9 cellular contexts compared by ENCODE assay signal in the genomic region with DNA sequence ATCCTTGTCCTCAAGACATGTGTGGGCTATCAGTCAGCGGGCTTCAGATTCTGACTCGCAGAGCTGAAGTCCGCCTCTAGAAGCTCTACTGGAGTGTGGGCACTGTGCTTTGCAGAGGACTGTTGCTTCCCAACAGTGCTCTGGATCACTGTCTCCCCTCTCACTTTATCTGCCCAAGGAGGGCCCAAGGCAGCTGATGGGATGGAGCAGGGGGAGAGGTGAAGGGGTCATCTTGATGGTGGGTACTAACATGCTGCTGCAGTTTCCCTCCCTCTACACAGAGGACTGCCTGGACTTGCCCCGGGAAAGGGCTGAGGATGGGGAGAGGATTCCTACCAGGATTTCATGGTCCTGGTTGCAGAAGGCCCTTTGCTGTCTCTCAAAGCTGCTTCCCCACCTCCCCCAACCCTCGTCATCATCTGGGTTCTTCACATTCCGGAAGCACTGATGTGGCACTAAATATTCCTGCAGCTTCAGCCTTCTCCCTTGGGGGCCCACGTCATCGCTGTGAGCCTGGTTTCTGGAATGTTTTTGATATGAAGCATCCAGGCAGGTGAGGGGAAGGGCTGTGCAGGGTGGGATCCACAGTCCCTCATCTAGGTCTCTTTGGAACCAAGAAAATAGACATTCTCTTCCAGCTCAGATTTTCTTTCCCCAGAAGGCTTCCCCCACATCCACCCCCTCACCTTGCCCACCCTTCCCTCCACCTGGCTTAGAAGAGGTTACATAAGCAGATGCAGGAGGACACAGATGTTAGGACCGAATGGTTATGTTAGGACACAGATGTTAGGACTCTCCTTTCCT. TPM values are rescaled to one million over a fixed set of nuclear protein-coding genes. Genes with fewer than 3 reads are reported as not detected.
DNase-seq lines count a peak whose midpoint lies in the region; FAIRE-seq and TF ChIP-seq lines count a peak whose summit lies in the region.
"Had no signal": no experiment of that assay in that cellular context is flagged by ENCODE, and none has a peak within 500 bp of the region (broad histone marks: within the 10 kb centered on the region; RNA-seq: fewer than 3 reads in every experiment).

No MANE protein-coding gene starts in this region.

- H3K9me2 ChIP-seq in OCI-LY7 (ENCODE audit: insufficient read depth, low read length) = no peaks in the 10 kb centered on the region

- H4K20me1 ChIP-seq in OCI-LY7 (ENCODE audit: insufficient read depth, low read length) = no peaks in the 10 kb centered on the region

- no TSS peak for BruUV-seq in OCI-LY7 (replicated peaks; lab: Mats Ljungman, UMichigan)

- intact Hi-C loops in kidney (cut with DNase I) = no loop called here
- intact Hi-C loops in OCI-LY7 (cut with micrococcal nuclease; ENCODE audit: unreplicated experiment) = no loop called here
- intact Hi-C loops in lower leg skin (cut with DNase I; ENCODE audit: low total_unique reads) = no loop called here

- H3K9ac ChIP-seq in adipocyte (ENCODE audit: low read length) (peak overlapping the region; percentile 60), kidney (ENCODE audit: low read length in 2 of 2) (peak overlapping the region in 1 of 2 donors; percentile 74)

- H3K27me3 ChIP-seq in adipocyte (replicated peaks; ENCODE audit: control insufficient read depth, insufficient read depth, low read length) = no peaks in the 10 kb centered on the region

- H3K4me2 ChIP-seq in OCI-LY7 (ENCODE audit: low read length) = no peak overlapping the region

- H3K9me3 ChIP-seq in adipocyte (ENCODE audit: control insufficient read depth, low read length) = no peaks in the 10 kb centered on the region
- H3K9me3 ChIP-seq in kidney (ENCODE audit: control insufficient read depth in 1 of 2, low read length in 2 of 2) = no peaks in the 10 kb centered on the region
- no peaks in the 10 kb centered on the region for H3K9me3 ChIP-seq in OCI-LY7 (ENCODE audit: low read length)

- no peak overlapping the region for H2AFZ ChIP-seq in OCI-LY7 (ENCODE audit: low read length)

- H3K36me3 ChIP-seq in adipocyte (ENCODE audit: control insufficient read depth, insufficient read depth, low read length, severe bottlenecking) (peaks cover 7% of the 10 kb centered on the region), kidney (ENCODE audit: control insufficient read depth in 1 of 2, insufficient read depth in 2 of 2, low read length in 2 of 2) (peaks cover 6 to 7% of the 10 kb centered on the region in 2 donors), OCI-LY7 (ENCODE audit: insufficient read depth, low read length) (peaks cover 14% of the 10 kb centered on the region; the same call in 1 of the 2 replicates)

- no peak overlapping the region for H3K4me3 ChIP-seq in AG10803 (ENCODE audit: low read length)
- H3K4me3 ChIP-seq in adipocyte (ENCODE audit: low read length) = peak overlapping the region; percentile 42
- H3K4me3 ChIP-seq in kidney (ENCODE audit: low read length in 2 of 2) = no peak overlapping the region
- no peak overlapping the region for H3K4me3 ChIP-seq in OCI-LY7 (ENCODE audit: low read depth, low read length, poor library complexity, severe bottlenecking)
- H3K4me3 ChIP-seq in lower leg skin (ENCODE audit: low read depth, poor library complexity, severe bottlenecking) = no peak overlapping the region

- TF ChIP-seq POLR2A in lower leg skin (IDR thresholded peaks at IDR 0.05) = no peak

- H3K27ac ChIP-seq in kidney (ENCODE audit: low read depth in 2 of 2, low read length in 2 of 2) (peak overlapping the region; percentile 83 to 85), OCI-LY7 (ENCODE audit: low read depth, low read length, poor library complexity, severe bottlenecking) (no peak overlapping the region)

- H3K79me2 ChIP-seq in OCI-LY7 (ENCODE audit: insufficient read depth, low read depth, low read length) = no peaks in the 10 kb centered on the region

- TF ChIP-seq CTCF in AG10803 (conservative IDR thresholded peaks at IDR 0.05; ENCODE audit: low read length) (no peak), kidney (IDR thresholded peaks at IDR 0.05; ENCODE audit: borderline replicate concordance, extremely low read depth, insufficient read depth) (no peak), OCI-LY7 (conservative IDR thresholded peaks at IDR 0.05; ENCODE audit: low read length) (no peak), lower leg skin (IDR thresholded peaks at IDR 0.05) (no peak)

- H3K4me1 ChIP-seq in adipocyte (ENCODE audit: control insufficient read depth, insufficient read depth, low read length) = peaks cover 51% of the 10 kb centered on the region
- peaks cover 36 to 57% of the 10 kb centered on the region in 2 donors for H3K4me1 ChIP-seq in kidney (ENCODE audit: control insufficient read depth in 1 of 2, insufficient read depth in 1 of 2, low read depth in 1 of 2, low read length in 2 of 2)
- peaks cover 76% of the 10 kb centered on the region for H3K4me1 ChIP-seq in OCI-LY7 (ENCODE audit: insufficient read depth, low read length, poor library complexity, severe bottlenecking)

- DNase-seq in AG10803 (ENCODE audit: low read depth) (peak; percentile 98), HPDE6-E6E7 (ENCODE audit: extremely low spot score) (peak; percentile 83), adipocyte (ENCODE audit: low read depth) (peak; percentile 91), kidney (peak; percentile 91), OCI-LY7 (ENCODE audit: low spot score) (no peak), lower leg skin (ENCODE audit: low spot score in 2 of 2) (no peak)
- no peak for DNase-seq in stimulated activated CD4-positive, alpha-beta T cell treated with anti-CD3 and anti-CD28 coated beads, Interleukin-15, amount 100 ng/mL, for 24 hours
- no peak for DNase-seq in activated naive CD4-positive, alpha-beta T cell (lab: John Stamatoyannopoulos, UW)
- DNase-seq: activated CD4-positive, alpha-beta T cell treated with anti-CD3 and anti-CD28 coated beads, Interleukin-2, amount 50 U/mL, for 4 hours had no signal

- POLR2A ChIA-PET in OCI-LY7 (lab: Charles Lee) = interaction anchor here (0.5 to 6.7 kb wide), 8 partner anchors 8 to 1387 kb away, joined by 3 to 68 read pairs (median 4); no protein-coding TSS in a partner anchor

- WGBS in lower leg skin, 2 donors = 70 to 87% methylated on average over 9 of the region's 9 CpGs

- no peak for FAIRE-seq in kidney (lab: Jason Lieb, UNC)

- CTCF ChIA-PET in OCI-LY7 (lab: Charles Lee; ENCODE audit: unreplicated experiment) = interaction anchor here (0.6 kb wide), 1 partner anchor 767 kb away, joined by 3 read pairs; no protein-coding TSS in a partner anchor

RNA-seq across cellular contexts. Expression of a gene that starts 23.2 kb away (rescaled TPM):
- total RNA-seq in kidney = 19.4 TPM
- polyA plus RNA-seq in kidney (ENCODE audit: insufficient read depth, low read depth, low replicate concordance) = 15.1 TPM
- total RNA-seq in OCI-LY7 (2014; rRNA removed; shearing (Covaris generic)) = 6.5 and 9.1 TPM in 2 replicates
- total RNA-seq in OCI-LY7 (2022) = 5.3 and 7.9 TPM in 2 replicates
- total RNA-seq in lower leg skin = 10 to 100 TPM; 31.9 to 39.2 (median 32.3) TPM

RNA-seq across cellular contexts. Expression of a gene that starts 58.3 kb away (rescaled TPM):
- not detected for total RNA-seq in kidney
- not detected for polyA plus RNA-seq in kidney (ENCODE audit: insufficient read depth, low read depth, low replicate concordance)
- total RNA-seq in OCI-LY7 (2014; rRNA removed; shearing (Covaris generic)) = not detected in 2 replicates
- total RNA-seq in OCI-LY7 (2022) = not detected in 2 replicates
- total RNA-seq in lower leg skin = under 1 TPM in 1 of 4 donors, not detected in 3; 0.30 TPM

Comparison
In these comparisons a context has a peak if more than half of its experiments do, and no peak if none do; other contexts are left out.
1. DNase-seq: peak in AG10803 (single experiment), HPDE6-E6E7 (single experiment), adipocyte (single experiment) and kidney (single experiment); none in OCI-LY7 (single experiment), stimulated activated CD4-positive, alpha-beta T cell treated with anti-CD3 and anti-CD28 coated beads, Interleukin-15, amount 100 ng/mL, for 24 hours (single experiment), lower leg skin (0 of 2) and activated naive CD4-positive, alpha-beta T cell (0 of 4).